In genomic region chr9:130306826-130307666, GRCh38 we compare ENCODE assay signal across 33 cellular contexts. TPM values are rescaled to one million over a fixed set of nuclear protein-coding genes. Genes with fewer than 3 reads are reported as not detected.
"Had no signal": no experiment of that assay in that cellular context is flagged by ENCODE, and none has a peak within 500 bp of the region (broad histone marks: within the 10 kb centered on the region; RNA-seq: fewer than 3 reads in every experiment).

No MANE protein-coding gene starts in this region.

- H3K36me3 Mint-ChIP-seq: activated naive CD4-positive, alpha-beta T cell treated with anti-CD3 and anti-CD28 coated beads, Interleukin-2, amount 50 U/mL, for 24 hours; natural killer cell; stimulated activated effector memory CD8-positive, alpha-beta T cell treated with anti-CD3 and anti-CD28 coated beads, Interleukin-12 subunit alpha, Interleukin-12 subunit beta, amount 100 ng/mL, for 72 hours had no signal

- ATAC-seq: activated CD8-positive, alpha-beta T cell treated with anti-CD3 and anti-CD28 coated beads for 36 hours; activated naive CD8-positive, alpha-beta T cell treated with anti-CD3 and anti-CD28 coated beads, Interleukin-2, amount 50 U/mL, for 24 hours; left colon; natural killer cell; stimulated activated effector memory CD8-positive, alpha-beta T cell treated with anti-CD3 and anti-CD28 coated beads, Interleukin-12 subunit alpha, Interleukin-12 subunit beta, amount 100 ng/mL, for 72 hours had no signal

- H3K4me3 ChIP-seq: breast epithelium, esophagus squamous epithelium, hepatocyte, lung, sigmoid colon, stomach, thyroid gland, upper lobe of left lung had no signal

- H3K27ac Mint-ChIP-seq: activated CD4-positive, alpha-beta T cell treated with anti-CD3 and anti-CD28 coated beads, Interleukin-2, amount 10 ng/mL, durations not matched to agents 7 days and 5 days; activated CD8-positive, alpha-beta T cell treated with anti-CD3 and anti-CD28 coated beads for 36 hours; activated naive CD4-positive, alpha-beta T cell treated with anti-CD3 and anti-CD28 coated beads, Interleukin-2, amount 50 U/mL, for 24 hours; activated naive CD8-positive, alpha-beta T cell treated with anti-CD3 and anti-CD28 coated beads, Interleukin-2, amount 50 U/mL, for 24 hours; activated T-helper 2 cell treated with anti-CD3 and anti-CD28 coated beads, Interferon-gamma antibody, Interleukin-2, Interleukin-4, amounts not matched to agents 10 μg/mL and 5 μg/mL and 100 μg/mL, durations not matched to agents 14 hours and 24 hours and 36 hours; dendritic cell treated with granulocyte-macrophage colony-stimulating factor and Interleukin-4, amounts not matched to agents 40 ng/mL and 50 ng/mL, for 4 days; endodermal cell; natural killer cell; progenitor cell of endocrine pancreas; stimulated activated effector memory CD8-positive, alpha-beta T cell treated with anti-CD3 and anti-CD28 coated beads, Interleukin-12 subunit alpha, Interleukin-12 subunit beta, amount 100 ng/mL, for 72 hours; T-helper 1 cell treated with Interleukin-12 subunit alpha and Interleukin-12 subunit beta and Interleukin-4 antibody, amounts not matched to agents 30 μg/mL and 1 μg/mL, for 36 hours had no signal

- H3K4me1 Mint-ChIP-seq: activated CD4-positive, alpha-beta T cell treated with anti-CD3 and anti-CD28 coated beads, Interleukin-2, amount 10 ng/mL, durations not matched to agents 7 days and 5 days; activated naive CD4-positive, alpha-beta T cell treated with anti-CD3 and anti-CD28 coated beads, Interleukin-2, amount 50 U/mL, for 24 hours; activated naive CD8-positive, alpha-beta T cell treated with anti-CD3 and anti-CD28 coated beads, Interleukin-2, amount 50 U/mL, for 24 hours; central memory CD8-positive, alpha-beta T cell; endodermal cell; natural killer cell; stimulated activated effector memory CD8-positive, alpha-beta T cell treated with anti-CD3 and anti-CD28 coated beads, Interleukin-12 subunit alpha, Interleukin-12 subunit beta, amount 100 ng/mL, for 72 hours had no signal

- H3K27me3 Mint-ChIP-seq: activated CD4-positive, alpha-beta T cell treated with anti-CD3 and anti-CD28 coated beads, Interleukin-2, amount 10 ng/mL, durations not matched to agents 7 days and 5 days; activated CD8-positive, alpha-beta T cell treated with anti-CD3 and anti-CD28 coated beads for 36 hours; dendritic cell treated with granulocyte-macrophage colony-stimulating factor and Interleukin-4, amounts not matched to agents 40 ng/mL and 50 ng/mL, for 4 days had no signal

- H3K9me3 ChIP-seq: breast epithelium, esophagus squamous epithelium, sigmoid colon, stomach, thyroid gland, upper lobe of left lung had no signal

- H3K79me2 ChIP-seq: hepatocyte had no signal

- H3K4me2 ChIP-seq: hepatocyte had no signal

- H3K36me3 ChIP-seq: breast epithelium, esophagus squamous epithelium, stomach, thyroid gland, upper lobe of left lung had no signal

- H3K27me3 ChIP-seq: hepatocyte, sigmoid colon, thyroid gland, upper lobe of left lung had no signal

- H3K4me3 Mint-ChIP-seq: activated CD4-positive, alpha-beta T cell treated with anti-CD3 and anti-CD28 coated beads, Interleukin-2, amount 10 ng/mL, durations not matched to agents 7 days and 5 days; activated CD8-positive, alpha-beta T cell treated with anti-CD3 and anti-CD28 coated beads for 36 hours; activated naive CD4-positive, alpha-beta T cell treated with anti-CD3 and anti-CD28 coated beads, Interleukin-2, amount 50 U/mL, for 24 hours; activated naive CD8-positive, alpha-beta T cell treated with anti-CD3 and anti-CD28 coated beads, Interleukin-2, amount 50 U/mL, for 24 hours; activated T-cell treated with anti-CD3 and anti-CD28 coated beads, Interleukin-2, amount 50 U/mL, for 4 hours; central memory CD8-positive, alpha-beta T cell; dendritic cell treated with granulocyte-macrophage colony-stimulating factor and Interleukin-4, amounts not matched to agents 40 ng/mL and 50 ng/mL, for 4 days; endodermal cell; natural killer cell; stimulated activated effector memory CD8-positive, alpha-beta T cell treated with anti-CD3 and anti-CD28 coated beads, Interleukin-12 subunit alpha, Interleukin-12 subunit beta, amount 100 ng/mL, for 72 hours; T-helper 1 cell treated with Interleukin-12 subunit alpha and Interleukin-12 subunit beta and Interleukin-4 antibody, amounts not matched to agents 30 μg/mL and 1 μg/mL, for 36 hours had no signal

- H3K9me3 Mint-ChIP-seq: activated CD4-positive, alpha-beta T cell treated with anti-CD3 and anti-CD28 coated beads, Interleukin-2, amount 10 ng/mL, durations not matched to agents 7 days and 5 days; activated naive CD4-positive, alpha-beta T cell treated with anti-CD3 and anti-CD28 coated beads, Interleukin-2, amount 50 U/mL, for 24 hours; activated naive CD8-positive, alpha-beta T cell treated with anti-CD3 and anti-CD28 coated beads, Interleukin-2, amount 50 U/mL, for 24 hours; activated T-cell treated with anti-CD3 and anti-CD28 coated beads, Interleukin-2, amount 50 U/mL, for 4 hours; activated T-helper 2 cell treated with anti-CD3 and anti-CD28 coated beads, Interferon-gamma antibody, Interleukin-2, Interleukin-4, amounts not matched to agents 10 μg/mL and 5 μg/mL and 100 μg/mL, durations not matched to agents 14 hours and 24 hours and 36 hours; central memory CD8-positive, alpha-beta T cell; dendritic cell treated with granulocyte-macrophage colony-stimulating factor and Interleukin-4, amounts not matched to agents 40 ng/mL and 50 ng/mL, for 4 days; endodermal cell; natural killer cell; stimulated activated effector memory CD8-positive, alpha-beta T cell treated with anti-CD3 and anti-CD28 coated beads, Interleukin-12 subunit alpha, Interleukin-12 subunit beta, amount 100 ng/mL, for 72 hours; T-helper 1 cell treated with Interleukin-12 subunit alpha and Interleukin-12 subunit beta and Interleukin-4 antibody, amounts not matched to agents 30 μg/mL and 1 μg/mL, for 36 hours had no signal

- H3K27ac ChIP-seq: breast epithelium, hepatocyte, stomach, thyroid gland, upper lobe of left lung, VCaP had no signal

- H3K4me1 ChIP-seq: breast epithelium, upper lobe of left lung had no signal

- DNase-seq: activated CD4-positive, alpha-beta T cell treated with anti-CD3 and anti-CD28 coated beads, Interleukin-2, amount 10 ng/mL, durations not matched to agents 7 days and 5 days; activated CD8-positive, alpha-beta T cell treated with anti-CD3 and anti-CD28 coated beads for 36 hours; activated naive CD8-positive, alpha-beta T cell treated with anti-CD3 and anti-CD28 coated beads, Interleukin-2, amount 50 U/mL, for 24 hours; activated T-cell treated with anti-CD3 and anti-CD28 coated beads, Interleukin-2, amount 50 U/mL, for 4 hours; amygdala; endodermal cell; esophagus squamous epithelium; foreskin melanocyte; islet precursor cell; left colon; mesendoderm; natural killer cell; retina; sigmoid colon; small intestine; stimulated activated CD4-positive, alpha-beta T cell treated with anti-CD3 and anti-CD28 coated beads, Interleukin-4, amount 100 ng/mL, for 24 hours; stomach; SW 1271; T-helper 9 cell; thyroid gland; upper lobe of left lung had no signal

- H2AFZ ChIP-seq: hepatocyte had no signal

RNA-seq across cellular contexts. Expression of gene HMCN2, which starts 41.5 kb away (rescaled TPM):
- total RNA-seq: activated CD4-positive, alpha-beta T cell treated with anti-CD3 and anti-CD28 coated beads, Interleukin-2, amount 10 ng/mL, durations not matched to agents 7 days and 5 days; activated CD8-positive, alpha-beta T cell treated with anti-CD3 and anti-CD28 coated beads for 36 hours; activated T-helper 2 cell treated with anti-CD3 and anti-CD28 coated beads, Interferon-gamma antibody, Interleukin-2, Interleukin-4, amounts not matched to agents 10 μg/mL and 5 μg/mL and 100 μg/mL, durations not matched to agents 14 hours and 24 hours and 36 hours; mononuclear cell; natural killer cell had no signal
